In the genomic region with DNA sequence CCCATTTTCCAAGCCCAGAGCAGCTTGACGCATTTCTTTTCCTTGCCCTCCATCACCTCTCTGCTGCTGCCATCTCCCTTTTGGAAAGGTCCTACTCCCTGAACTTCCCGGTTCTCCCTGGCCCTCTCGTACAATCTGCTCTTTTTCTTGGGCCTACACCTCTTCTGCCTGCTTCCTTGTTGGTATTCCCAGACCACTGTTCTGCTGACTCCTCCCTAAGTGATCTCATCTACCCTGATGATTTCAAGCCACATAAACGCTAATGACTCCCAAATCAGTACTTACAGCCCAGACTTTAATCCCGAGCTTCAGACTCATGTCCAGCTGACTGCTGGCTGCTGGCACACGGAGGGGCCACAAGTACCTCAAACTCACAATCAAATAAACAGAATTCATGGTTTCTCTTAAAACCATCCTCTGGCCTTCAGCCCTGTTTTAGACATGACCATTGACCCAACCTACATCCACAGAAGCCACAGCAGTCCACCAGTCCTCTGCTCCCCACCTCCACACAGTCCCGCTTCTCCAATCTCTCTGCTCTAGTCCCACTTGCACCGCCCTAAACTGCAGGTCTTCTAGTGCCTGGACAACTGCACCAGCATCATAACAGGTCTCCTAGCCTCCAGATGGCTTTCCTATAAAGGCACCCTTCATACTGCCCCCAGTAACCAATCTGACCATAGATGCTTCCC, we compare ENCODE assay signal across 1 cellular context.
TF ChIP-seq lines count a peak whose summit lies in the region.

No MANE protein-coding gene starts in this region.

TF ChIP-seq in GM12878, 131 proteins besides CTCF, POLR2A, EP300 and RAD21 (continued from another document):
- TF ChIP-seq MTA2 (IDR thresholded peaks at IDR 0.05; ENCODE audit: low read depth) (no peak), MTA3 (IDR thresholded peaks at IDR 0.05; ENCODE audit: borderline replicate concordance, low read length) (peak; percentile 83), ZBED1 (IDR thresholded peaks at IDR 0.05; ENCODE audit: borderline replicate concordance) (0 out of 2 replicates have a peak, but pooled peaks have one; percentile 3)
